In the genomic region with DNA sequence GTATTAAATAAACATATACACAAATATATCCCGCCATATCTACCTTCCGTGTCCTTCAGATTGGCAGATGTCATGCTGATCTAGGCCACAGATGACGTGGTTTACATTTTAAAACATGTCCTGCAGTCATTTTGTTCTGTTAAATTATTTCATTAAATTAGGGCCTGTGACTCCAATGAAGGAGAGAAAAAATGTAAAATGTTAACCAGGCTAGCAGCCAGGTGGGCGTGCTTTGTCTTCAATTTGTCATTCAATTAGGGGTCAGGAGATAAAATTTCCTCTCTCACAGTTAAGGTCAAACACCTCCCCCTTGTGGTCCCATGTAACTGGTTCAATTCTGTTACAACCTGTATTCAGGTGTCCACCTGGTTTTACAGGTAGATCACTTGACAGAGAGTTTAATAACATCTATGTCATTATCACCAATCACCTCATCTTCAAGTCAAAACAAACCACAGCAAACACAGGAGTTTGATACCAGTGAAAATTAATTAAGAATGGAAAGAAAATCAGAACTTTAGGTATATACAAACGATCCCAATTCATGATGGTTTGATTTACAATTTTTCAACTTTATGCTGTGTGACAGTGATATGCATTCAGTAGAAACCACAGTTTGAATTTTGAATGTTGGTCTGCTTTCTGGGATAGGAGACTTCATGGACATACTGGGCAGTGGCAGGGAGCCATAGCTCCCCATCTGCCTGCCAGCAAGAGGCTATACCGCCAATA, we compare ENCODE assay signal across 10 cellular contexts.
DNase-seq lines count a peak whose midpoint lies in the region; ATAC-seq and TF ChIP-seq lines count a peak whose summit lies in the region.
"Had no signal": no experiment of that assay in that cellular context is flagged by ENCODE, and none has a peak within 500 bp of the region (broad histone marks: within the 10 kb centered on the region; RNA-seq: fewer than 3 reads in every experiment).

No MANE protein-coding gene starts in this region.

- H3K27ac ChIP-seq in PC-9: no peak overlapping the region

- no peak overlapping the region for H3K4me2 ChIP-seq in PC-9

- H3K27me3 ChIP-seq in PC-9 (ENCODE audit: insufficient read depth, low read depth): peaks cover 26% of the 10 kb centered on the region; the same call in 1 of the 2 replicates

- no peak overlapping the region for H2AFZ ChIP-seq in PC-9

- H3K9me2 ChIP-seq in PC-9 (ENCODE audit: insufficient read depth): no peaks in the 10 kb centered on the region

- TF ChIP-seq CTCF in NB4 (IDR thresholded peaks at IDR 0.05; ENCODE audit: low read depth, low read length): peak; percentile 12
- peak; percentile 67 for TF ChIP-seq CTCF in PC-9 (conservative IDR thresholded peaks at IDR 0.05)
- no peak for TF ChIP-seq CTCF in lower leg skin (IDR thresholded peaks at IDR 0.05)

- CTCF ChIA-PET in PC-9 (lab: Charles Lee): no interaction called here

- BruUV-seq in PC-9 (replicated peaks; lab: Mats Ljungman, UMichigan): no TSS peak

- no peaks in the 10 kb centered on the region for H3K79me2 ChIP-seq in PC-9 (ENCODE audit: low read depth)

- no peaks in the 10 kb centered on the region for H3F3A ChIP-seq in PC-9 (ENCODE audit: insufficient read depth, low read depth)

- H3K4me1 ChIP-seq in PC-9 (replicated peaks; ENCODE audit: insufficient read depth): no peaks in the 10 kb centered on the region

- H4K20me1 ChIP-seq in PC-9 (ENCODE audit: insufficient read depth): no peaks in the 10 kb centered on the region

- peak; percentile 62 for ATAC-seq in left colon
- ATAC-seq: T-cell had no signal

- intact Hi-C loops in PC-9 (cut with micrococcal nuclease; ENCODE audit: unreplicated experiment) (no loop called here), left colon (cut with DNase I, micrococcal nuclease) (no loop called here), lower leg skin (cut with DNase I; ENCODE audit: low total_unique reads) (no loop called here)

- H3K36me3 ChIP-seq in PC-9 (ENCODE audit: low read depth): no peaks in the 10 kb centered on the region

- peak; percentile 41 for DNase-seq in DMS79 treated with DMSO at 0.1 percent for 48 hours (lab: John Stamatoyannopoulos, UW)
- DNase-seq in NB4 (ENCODE audit: low read depth): peak; percentile 6
- DNase-seq in PC-9: no peak
- no peak for DNase-seq in left colon
- no peak for DNase-seq in activated naive CD4-positive, alpha-beta T cell treated with Interleukin-2 at 50 U/mL for 16 hours
- DNase-seq in activated T-cell treated with anti-CD3 and anti-CD28 coated beads for 4 hours: no peak
- DNase-seq in lower leg skin (ENCODE audit: low spot score in 2 of 2): no peak
- no peak for DNase-seq in activated naive CD4-positive, alpha-beta T cell treated with anti-CD3 and anti-CD28 coated beads, Interleukin-2, amount 50 U/mL, for 16 hours
- DNase-seq: hippocampal formation, T-cell had no signal

- 70 to 78% methylated on average over 6 of the region's 6 CpGs for WGBS in lower leg skin, 2 donors

- no peak for TF ChIP-seq POLR2A in NB4 (IDR thresholded peaks at IDR 0.05; ENCODE audit: extremely low read depth, insufficient read length)
- TF ChIP-seq POLR2A in lower leg skin (IDR thresholded peaks at IDR 0.05): no peak

- no peaks in the 10 kb centered on the region for H3K9me3 ChIP-seq in PC-9 (ENCODE audit: insufficient read depth, low read depth)

- H3K4me3 ChIP-seq in NB4 (ENCODE audit: low read depth, low read length) (no peak overlapping the region), PC-9 (no peak overlapping the region), lower leg skin (ENCODE audit: low read depth, poor library complexity, severe bottlenecking) (no peak overlapping the region)

- POLR2A ChIA-PET in PC-9 (lab: Charles Lee; ENCODE audit: unreplicated experiment): no interaction called here

Comparison
In these comparisons a context has a peak if more than half of its experiments do, and no peak if none do; other contexts are left out.
1. DNase-seq: peak in DMS79 treated with DMSO at 0.1 percent for 48 hours (single experiment) and NB4 (single experiment); none in PC-9 (0 of 2), left colon (0 of 2), activated naive CD4-positive, alpha-beta T cell treated with Interleukin-2 at 50 U/mL for 16 hours (single experiment), activated T-cell treated with anti-CD3 and anti-CD28 coated beads for 4 hours (single experiment), lower leg skin (0 of 2) and activated naive CD4-positive, alpha-beta T cell treated with anti-CD3 and anti-CD28 coated beads, Interleukin-2, amount 50 U/mL, for 16 hours (single experiment).
2. CTCF ChIP-seq: peak in NB4 (single experiment) and PC-9 (single experiment); none in lower leg skin (0 of 3).